8 cellular contexts compared by ENCODE assay signal in genomic region chr6:144094731-144095133, GRCh38. TPM values are rescaled to one million over a fixed set of nuclear protein-coding genes. Genes with fewer than 3 reads are reported as not detected.
DNase-seq lines count a peak whose midpoint lies in the region; ATAC-seq and TF ChIP-seq lines count a peak whose summit lies in the region.

No MANE protein-coding gene starts in this region.

- H3K4me1 ChIP-seq in ascending aorta, result peaks cover 5 to 17% of the 10 kb centered on the region in 2 donors
- H3K4me1 ChIP-seq in right lobe of liver, result peaks cover 0 to 17% (median 0%) of the 10 kb centered on the region in 4 donors
- peaks cover 17% of the 10 kb centered on the region for H3K4me1 ChIP-seq in upper lobe of right lung

- peak overlapping the region; percentile 80 to 82 for H3K27ac ChIP-seq in ascending aorta
- peak overlapping the region; percentile 59 to 83 (median 73) for H3K27ac ChIP-seq in right lobe of liver
- peak overlapping the region; percentile 92 for H3K27ac ChIP-seq in upper lobe of right lung

- H3K36me3 ChIP-seq in ascending aorta (no peaks in the 10 kb centered on the region), right lobe of liver (no peaks in the 10 kb centered on the region), upper lobe of right lung (no peaks in the 10 kb centered on the region)

- TF ChIP-seq CTCF in ascending aorta (IDR thresholded peaks at IDR 0.05), result no peak
- no peak for TF ChIP-seq CTCF in right lobe of liver (IDR thresholded peaks at IDR 0.05)
- no peak for TF ChIP-seq CTCF in upper lobe of right lung (IDR thresholded peaks at IDR 0.05)

- no peaks in the 10 kb centered on the region for H3K27me3 ChIP-seq in ascending aorta
- H3K27me3 ChIP-seq in right lobe of liver, result no peaks in the 10 kb centered on the region
- H3K27me3 ChIP-seq in upper lobe of right lung, result no peaks in the 10 kb centered on the region

- H3K4me3 ChIP-seq in GM08714 (ENCODE audit: low read length) (peak overlapping the region; percentile 72), ascending aorta (peak overlapping the region; percentile 77 to 95), right lobe of liver (peak overlapping the region; percentile 81 to 97 (median 91)), upper lobe of right lung (peak overlapping the region; percentile 96)

- TF ChIP-seq POLR2A in right lobe of liver (IDR thresholded peaks at IDR 0.05), result no peak

- 1% methylated on average over 13 of the region's 19 CpGs for WGBS in right lobe of liver (ENCODE audit: insufficient coverage, low coverage, low lambda C conversion rate, missing lambda C conversion rate)

- DNase-seq in ascending aorta (ENCODE audit: low spot score in 2 of 2) (no peak), right lobe of liver (no peak), upper lobe of right lung (no peak), NCI-H510A treated with DMSO at 0.1 percent for 48 hours (lab: John Stamatoyannopoulos, UW) (no peak), NCI-H524 treated with DMSO at 0.1 percent for 48 hours (lab: John Stamatoyannopoulos, UW) (no peak), NCI-H345 (lab: John Stamatoyannopoulos, UW) (no peak)

- ATAC-seq in HG03175 (IDR thresholded peaks at IDR 0.05; ENCODE audit: unreplicated experiment) (peak; percentile 0), right lobe of liver (peak in 1 of 4 donors; percentile 3), upper lobe of right lung (no peak)

- H3K9me3 ChIP-seq in ascending aorta (no peaks in the 10 kb centered on the region), right lobe of liver (no peaks in the 10 kb centered on the region), upper lobe of right lung (no peaks in the 10 kb centered on the region)

- intact Hi-C loops in ascending aorta (cut with DNase I) (loop anchor here (1.0 to 5.0 kb wide), 3 partner anchors 122 to 417 kb away; partner anchors contain the start of genes PHACTR2 and UTRN), right lobe of liver (cut with DNase I) (no loop called here), upper lobe of right lung (cut with DNase I) (no loop called here)

RNA-seq across cellular contexts. Expression of gene SF3B5, which starts 0.6 kb away (rescaled TPM):
- total RNA-seq in ascending aorta (123 TPM), right lobe of liver (100 to 1,000 TPM in 2 of 6 experiments, 10 to 100 TPM in 4; 59.2 to 206 (median 70.6) TPM), upper lobe of right lung (114 TPM)

RNA-seq across cellular contexts. Expression of gene STX11, which starts 55.6 kb away (rescaled TPM):
- total RNA-seq in ascending aorta (29.5 TPM), right lobe of liver (1 to 10 TPM in 5 of 6 experiments, under 1 TPM in 1; 0.86 to 7.4 (median 4.1) TPM), upper lobe of right lung (49.6 TPM)
